1 cellular context compared by ENCODE assay signal in the genomic region with DNA sequence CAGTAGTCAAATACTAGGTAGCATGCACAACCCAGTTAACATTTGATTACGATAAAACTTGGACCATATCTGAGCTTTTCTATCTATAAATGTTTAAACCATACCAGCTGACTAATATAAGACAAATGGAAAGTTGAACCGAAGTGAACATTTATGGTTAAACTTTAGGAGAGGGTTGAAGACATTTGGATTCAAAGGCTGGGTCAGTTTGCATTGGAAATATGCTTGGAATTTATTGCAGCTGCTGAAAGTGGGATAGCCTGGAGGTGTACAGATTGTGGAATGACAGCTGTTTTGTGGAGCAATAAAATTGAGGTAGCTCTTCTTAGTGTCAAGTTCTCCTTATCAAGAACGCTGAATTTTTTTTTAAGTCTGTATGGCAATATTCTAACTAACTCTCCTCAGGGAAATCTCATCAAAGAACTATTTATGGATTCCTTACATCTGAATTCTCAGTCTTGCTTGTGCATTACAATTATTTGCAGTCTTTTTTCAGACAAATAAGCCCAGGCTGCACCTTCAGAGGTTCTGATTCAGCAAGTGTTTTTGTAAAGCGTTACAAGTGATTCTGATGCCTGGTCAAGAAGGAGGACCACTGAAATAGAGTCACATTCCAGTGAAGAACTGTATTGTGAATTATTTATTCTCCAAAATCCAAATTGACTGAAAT.
TF ChIP-seq lines count a peak whose summit lies in the region.

No MANE protein-coding gene starts in this region.

TF ChIP-seq in HepG2, 621 proteins besides CTCF, POLR2A, EP300 and RAD21 (continued from another document):
- TF ChIP-seq, protein P1, sequence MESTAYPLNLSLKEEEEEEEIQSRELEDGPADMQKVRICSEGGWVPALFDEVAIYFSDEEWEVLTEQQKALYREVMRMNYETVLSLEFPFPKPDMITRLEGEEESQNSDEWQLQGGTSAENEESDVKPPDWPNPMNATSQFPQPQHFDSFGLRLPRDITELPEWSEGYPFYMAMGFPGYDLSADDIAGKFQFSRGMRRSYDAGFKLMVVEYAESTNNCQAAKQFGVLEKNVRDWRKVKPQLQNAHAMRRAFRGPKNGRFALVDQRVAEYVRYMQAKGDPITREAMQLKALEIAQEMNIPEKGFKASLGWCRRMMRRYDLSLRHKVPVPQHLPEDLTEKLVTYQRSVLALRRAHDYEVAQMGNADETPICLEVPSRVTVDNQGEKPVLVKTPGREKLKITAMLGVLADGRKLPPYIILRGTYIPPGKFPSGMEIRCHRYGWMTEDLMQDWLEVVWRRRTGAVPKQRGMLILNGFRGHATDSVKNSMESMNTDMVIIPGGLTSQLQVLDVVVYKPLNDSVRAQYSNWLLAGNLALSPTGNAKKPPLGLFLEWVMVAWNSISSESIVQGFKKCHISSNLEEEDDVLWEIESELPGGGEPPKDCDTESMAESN (CRISPR knock-in tag; conservative IDR thresholded peaks at IDR 0.05) = no peak
